ENCODE assay signal across 1 cellular context in the genomic region with DNA sequence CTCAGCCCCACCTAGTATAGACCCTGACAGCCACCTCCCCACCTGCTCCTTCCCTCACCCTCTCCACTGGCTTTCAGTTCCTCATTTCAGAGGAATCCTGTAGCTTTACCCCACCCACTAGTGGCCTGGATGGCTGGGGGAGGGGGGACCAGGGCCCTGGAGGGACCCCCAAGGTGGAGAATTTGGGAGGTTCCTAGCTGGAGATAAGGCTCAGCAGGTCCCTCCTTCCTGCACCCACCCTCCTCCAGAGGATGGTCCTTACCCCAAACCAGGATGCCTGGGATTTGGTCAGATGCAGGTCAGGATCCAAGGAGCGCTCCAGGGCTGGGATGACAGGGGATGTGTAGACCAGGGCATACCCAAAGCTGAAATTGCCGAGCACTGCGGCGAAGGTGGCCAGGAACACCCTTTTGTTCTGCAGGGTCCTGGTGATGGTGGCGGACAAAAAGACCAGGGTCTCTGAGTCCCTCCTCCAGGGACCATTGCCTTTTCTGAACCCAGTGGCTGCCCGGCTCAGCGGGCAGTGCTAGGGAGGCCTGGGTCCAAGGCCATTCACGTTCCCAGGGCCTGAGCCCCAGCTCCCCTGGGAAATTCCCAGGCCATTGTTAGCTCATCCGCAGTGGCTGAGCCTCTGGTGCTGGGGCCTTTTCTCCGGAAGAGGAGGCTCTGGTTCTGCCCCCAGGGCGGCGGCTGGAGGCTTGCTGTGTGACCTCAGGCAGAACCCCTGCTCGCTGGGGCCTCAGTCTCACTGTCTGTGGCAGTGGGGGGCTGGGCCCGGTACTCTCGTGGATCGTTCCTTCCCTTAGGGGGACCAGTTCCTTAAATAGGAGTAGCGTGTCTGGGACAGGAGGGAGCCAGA.
TF ChIP-seq lines count a peak whose summit lies in the region.

No MANE protein-coding gene starts in this region.

TF ChIP-seq in HepG2, 621 proteins besides CTCF, POLR2A, EP300 and RAD21 (continued from another document and continues in another):
- TF ChIP-seq IKZF4 (CRISPR knock-in tag; IDR thresholded peaks at IDR 0.05; ENCODE audit: borderline replicate concordance, low read depth, not compliant biosample characterization) (peak; percentile 5), ELF3 (CRISPR knock-in tag; IDR thresholded peaks at IDR 0.05) (0 out of 2 replicates have a peak, but pooled peaks have one; percentile 11), ZNF230 (CRISPR knock-in tag; IDR thresholded peaks at IDR 0.05) (no peak), ETV5 (CRISPR knock-in tag; IDR thresholded peaks at IDR 0.05; ENCODE audit: borderline replicate concordance) (peak; percentile 62; the same call in 1 of the 2 replicates), REXO4 (CRISPR knock-in tag; IDR thresholded peaks at IDR 0.05; ENCODE audit: borderline replicate concordance) (no peak), ZNF792 (CRISPR knock-in tag; IDR thresholded peaks at IDR 0.05) (0 out of 2 replicates have a peak, but pooled peaks have one; percentile 16), SKI (IDR thresholded peaks at IDR 0.05; ENCODE audit: partially characterized antibody) (no peak), ZNF572 (CRISPR knock-in tag; IDR thresholded peaks at IDR 0.05) (peak; percentile 84; the same call in 1 of the 2 replicates), REL (CRISPR knock-in tag; conservative IDR thresholded peaks at IDR 0.05) (no peak), SPEN (CRISPR knock-in tag; IDR thresholded peaks at IDR 0.05; ENCODE audit: low read depth) (peak; percentile 90), ZNF552 (CRISPR knock-in tag; IDR thresholded peaks at IDR 0.05; ENCODE audit: borderline replicate concordance) (no peak), NR2F6 (IDR thresholded peaks at IDR 0.05) (no peak), NR2F6 (CRISPR knock-in tag; IDR thresholded peaks at IDR 0.05) (peak; percentile 68), NONO (IDR thresholded peaks at IDR 0.05) (no peak), NONO (CRISPR knock-in tag; conservative IDR thresholded peaks at IDR 0.05) (0 out of 2 replicates have a peak, but pooled peaks have one; percentile 49), KLF16 (CRISPR knock-in tag; IDR thresholded peaks at IDR 0.05) (peak in 1 of 2 experiments; percentile 13; a peak in 1 of 4 replicates), ARNTL (CRISPR knock-in tag; IDR thresholded peaks at IDR 0.05) (peak; percentile 55; the same call in 1 of the 2 replicates), HNRNPL (IDR thresholded peaks at IDR 0.05; ENCODE audit: low read depth, low read length) (0 out of 2 replicates have a peak, but pooled peaks have one; percentile 53), NKX3-1 (CRISPR knock-in tag; IDR thresholded peaks at IDR 0.05) (no peak), TEAD3 (CRISPR knock-in tag; optimal IDR thresholded peaks at IDR 0.05; ENCODE audit: borderline replicate concordance) (peak; percentile 12), CHCHD3 (CRISPR knock-in tag; IDR thresholded peaks at IDR 0.05) (no peak), ZNF350 (CRISPR knock-in tag; IDR thresholded peaks at IDR 0.05; ENCODE audit: borderline replicate concordance, low read depth) (peak; percentile 57; the same call in 1 of the 2 replicates), ZKSCAN1 (IDR thresholded peaks at IDR 0.05; ENCODE audit: low read length) (no peak), ZNF768 (CRISPR knock-in tag; IDR thresholded peaks at IDR 0.05) (peak; percentile 96), ARID2 (CRISPR knock-in tag; IDR thresholded peaks at IDR 0.05; ENCODE audit: borderline replicate concordance) (no peak), ZNF430 (CRISPR knock-in tag; IDR thresholded peaks at IDR 0.05) (peak; percentile 56; the same call in 1 of the 2 replicates), ZBTB38 (CRISPR knock-in tag; IDR thresholded peaks at IDR 0.05) (0 out of 2 replicates have a peak, but pooled peaks have one; percentile 29), GABPA (IDR thresholded peaks at IDR 0.05; ENCODE audit: low read depth, low read length) (no peak), GABPA (CRISPR knock-in tag; IDR thresholded peaks at IDR 0.05; ENCODE audit: low read depth) (peak; percentile 15; the same call in 1 of the 2 replicates), SOX5 (CRISPR knock-in tag; IDR thresholded peaks at IDR 0.05; ENCODE audit: borderline replicate concordance) (peak; percentile 21; the same call in 1 of the 2 replicates), ZFX (CRISPR knock-in tag; IDR thresholded peaks at IDR 0.05; ENCODE audit: low read depth) (peak; percentile 27), MEF2D (CRISPR knock-in tag; IDR thresholded peaks at IDR 0.05) (peak; percentile 42; the same call in 1 of the 2 replicates), ZNF501 (CRISPR knock-in tag; IDR thresholded peaks at IDR 0.05) (peak; percentile 21; the same call in 1 of the 2 replicates), RARA (CRISPR knock-in tag; IDR thresholded peaks at IDR 0.05) (peak; percentile 57)
- TF ChIP-seq, protein P1, sequence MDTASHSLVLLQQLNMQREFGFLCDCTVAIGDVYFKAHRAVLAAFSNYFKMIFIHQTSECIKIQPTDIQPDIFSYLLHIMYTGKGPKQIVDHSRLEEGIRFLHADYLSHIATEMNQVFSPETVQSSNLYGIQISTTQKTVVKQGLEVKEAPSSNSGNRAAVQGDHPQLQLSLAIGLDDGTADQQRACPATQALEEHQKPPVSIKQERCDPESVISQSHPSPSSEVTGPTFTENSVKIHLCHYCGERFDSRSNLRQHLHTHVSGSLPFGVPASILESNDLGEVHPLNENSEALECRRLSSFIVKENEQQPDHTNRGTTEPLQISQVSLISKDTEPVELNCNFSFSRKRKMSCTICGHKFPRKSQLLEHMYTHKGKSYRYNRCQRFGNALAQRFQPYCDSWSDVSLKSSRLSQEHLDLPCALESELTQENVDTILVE (CRISPR knock-in tag; IDR thresholded peaks at IDR 0.05): 0 out of 2 replicates have a peak, but pooled peaks have one; percentile 9
- TF ChIP-seq, protein P2, sequence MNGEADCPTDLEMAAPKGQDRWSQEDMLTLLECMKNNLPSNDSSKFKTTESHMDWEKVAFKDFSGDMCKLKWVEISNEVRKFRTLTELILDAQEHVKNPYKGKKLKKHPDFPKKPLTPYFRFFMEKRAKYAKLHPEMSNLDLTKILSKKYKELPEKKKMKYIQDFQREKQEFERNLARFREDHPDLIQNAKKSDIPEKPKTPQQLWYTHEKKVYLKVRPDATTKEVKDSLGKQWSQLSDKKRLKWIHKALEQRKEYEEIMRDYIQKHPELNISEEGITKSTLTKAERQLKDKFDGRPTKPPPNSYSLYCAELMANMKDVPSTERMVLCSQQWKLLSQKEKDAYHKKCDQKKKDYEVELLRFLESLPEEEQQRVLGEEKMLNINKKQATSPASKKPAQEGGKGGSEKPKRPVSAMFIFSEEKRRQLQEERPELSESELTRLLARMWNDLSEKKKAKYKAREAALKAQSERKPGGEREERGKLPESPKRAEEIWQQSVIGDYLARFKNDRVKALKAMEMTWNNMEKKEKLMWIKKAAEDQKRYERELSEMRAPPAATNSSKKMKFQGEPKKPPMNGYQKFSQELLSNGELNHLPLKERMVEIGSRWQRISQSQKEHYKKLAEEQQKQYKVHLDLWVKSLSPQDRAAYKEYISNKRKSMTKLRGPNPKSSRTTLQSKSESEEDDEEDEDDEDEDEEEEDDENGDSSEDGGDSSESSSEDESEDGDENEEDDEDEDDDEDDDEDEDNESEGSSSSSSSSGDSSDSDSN (CRISPR knock-in tag; IDR thresholded peaks at IDR 0.05): peak; percentile 69; the same call in 1 of the 2 replicates
- TF ChIP-seq, protein P3, sequence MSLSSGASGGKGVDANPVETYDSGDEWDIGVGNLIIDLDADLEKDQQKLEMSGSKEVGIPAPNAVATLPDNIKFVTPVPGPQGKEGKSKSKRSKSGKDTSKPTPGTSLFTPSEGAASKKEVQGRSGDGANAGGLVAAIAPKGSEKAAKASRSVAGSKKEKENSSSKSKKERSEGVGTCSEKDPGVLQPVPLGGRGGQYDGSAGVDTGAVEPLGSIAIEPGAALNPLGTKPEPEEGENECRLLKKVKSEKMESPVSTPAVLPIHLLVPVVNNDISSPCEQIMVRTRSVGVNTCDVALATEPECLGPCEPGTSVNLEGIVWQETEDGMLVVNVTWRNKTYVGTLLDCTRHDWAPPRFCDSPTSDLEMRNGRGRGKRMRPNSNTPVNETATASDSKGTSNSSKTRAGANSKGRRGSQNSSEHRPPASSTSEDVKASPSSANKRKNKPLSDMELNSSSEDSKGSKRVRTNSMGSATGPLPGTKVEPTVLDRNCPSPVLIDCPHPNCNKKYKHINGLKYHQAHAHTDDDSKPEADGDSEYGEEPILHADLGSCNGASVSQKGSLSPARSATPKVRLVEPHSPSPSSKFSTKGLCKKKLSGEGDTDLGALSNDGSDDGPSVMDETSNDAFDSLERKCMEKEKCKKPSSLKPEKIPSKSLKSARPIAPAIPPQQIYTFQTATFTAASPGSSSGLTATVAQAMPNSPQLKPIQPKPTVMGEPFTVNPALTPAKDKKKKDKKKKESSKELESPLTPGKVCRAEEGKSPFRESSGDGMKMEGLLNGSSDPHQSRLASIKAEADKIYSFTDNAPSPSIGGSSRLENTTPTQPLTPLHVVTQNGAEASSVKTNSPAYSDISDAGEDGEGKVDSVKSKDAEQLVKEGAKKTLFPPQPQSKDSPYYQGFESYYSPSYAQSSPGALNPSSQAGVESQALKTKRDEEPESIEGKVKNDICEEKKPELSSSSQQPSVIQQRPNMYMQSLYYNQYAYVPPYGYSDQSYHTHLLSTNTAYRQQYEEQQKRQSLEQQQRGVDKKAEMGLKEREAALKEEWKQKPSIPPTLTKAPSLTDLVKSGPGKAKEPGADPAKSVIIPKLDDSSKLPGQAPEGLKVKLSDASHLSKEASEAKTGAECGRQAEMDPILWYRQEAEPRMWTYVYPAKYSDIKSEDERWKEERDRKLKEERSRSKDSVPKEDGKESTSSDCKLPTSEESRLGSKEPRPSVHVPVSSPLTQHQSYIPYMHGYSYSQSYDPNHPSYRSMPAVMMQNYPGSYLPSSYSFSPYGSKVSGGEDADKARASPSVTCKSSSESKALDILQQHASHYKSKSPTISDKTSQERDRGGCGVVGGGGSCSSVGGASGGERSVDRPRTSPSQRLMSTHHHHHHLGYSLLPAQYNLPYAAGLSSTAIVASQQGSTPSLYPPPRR (CRISPR knock-in tag; IDR thresholded peaks at IDR 0.05; ENCODE audit: borderline replicate concordance): peak; percentile 58; the same call in 1 of the 2 replicates
- TF ChIP-seq, protein P4, sequence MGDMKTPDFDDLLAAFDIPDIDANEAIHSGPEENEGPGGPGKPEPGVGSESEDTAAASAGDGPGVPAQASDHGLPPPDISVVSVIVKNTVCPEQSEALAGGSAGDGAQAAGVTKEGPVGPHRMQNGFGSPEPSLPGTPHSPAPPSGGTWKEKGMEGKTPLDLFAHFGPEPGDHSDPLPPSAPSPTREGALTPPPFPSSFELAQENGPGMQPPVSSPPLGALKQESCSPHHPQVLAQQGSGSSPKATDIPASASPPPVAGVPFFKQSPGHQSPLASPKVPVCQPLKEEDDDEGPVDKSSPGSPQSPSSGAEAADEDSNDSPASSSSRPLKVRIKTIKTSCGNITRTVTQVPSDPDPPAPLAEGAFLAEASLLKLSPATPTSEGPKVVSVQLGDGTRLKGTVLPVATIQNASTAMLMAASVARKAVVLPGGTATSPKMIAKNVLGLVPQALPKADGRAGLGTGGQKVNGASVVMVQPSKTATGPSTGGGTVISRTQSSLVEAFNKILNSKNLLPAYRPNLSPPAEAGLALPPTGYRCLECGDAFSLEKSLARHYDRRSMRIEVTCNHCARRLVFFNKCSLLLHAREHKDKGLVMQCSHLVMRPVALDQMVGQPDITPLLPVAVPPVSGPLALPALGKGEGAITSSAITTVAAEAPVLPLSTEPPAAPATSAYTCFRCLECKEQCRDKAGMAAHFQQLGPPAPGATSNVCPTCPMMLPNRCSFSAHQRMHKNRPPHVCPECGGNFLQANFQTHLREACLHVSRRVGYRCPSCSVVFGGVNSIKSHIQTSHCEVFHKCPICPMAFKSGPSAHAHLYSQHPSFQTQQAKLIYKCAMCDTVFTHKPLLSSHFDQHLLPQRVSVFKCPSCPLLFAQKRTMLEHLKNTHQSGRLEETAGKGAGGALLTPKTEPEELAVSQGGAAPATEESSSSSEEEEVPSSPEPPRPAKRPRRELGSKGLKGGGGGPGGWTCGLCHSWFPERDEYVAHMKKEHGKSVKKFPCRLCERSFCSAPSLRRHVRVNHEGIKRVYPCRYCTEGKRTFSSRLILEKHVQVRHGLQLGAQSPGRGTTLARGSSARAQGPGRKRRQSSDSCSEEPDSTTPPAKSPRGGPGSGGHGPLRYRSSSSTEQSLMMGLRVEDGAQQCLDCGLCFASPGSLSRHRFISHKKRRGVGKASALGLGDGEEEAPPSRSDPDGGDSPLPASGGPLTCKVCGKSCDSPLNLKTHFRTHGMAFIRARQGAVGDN (CRISPR knock-in tag; IDR thresholded peaks at IDR 0.05): peak; percentile 65
- TF ChIP-seq, protein P5, sequence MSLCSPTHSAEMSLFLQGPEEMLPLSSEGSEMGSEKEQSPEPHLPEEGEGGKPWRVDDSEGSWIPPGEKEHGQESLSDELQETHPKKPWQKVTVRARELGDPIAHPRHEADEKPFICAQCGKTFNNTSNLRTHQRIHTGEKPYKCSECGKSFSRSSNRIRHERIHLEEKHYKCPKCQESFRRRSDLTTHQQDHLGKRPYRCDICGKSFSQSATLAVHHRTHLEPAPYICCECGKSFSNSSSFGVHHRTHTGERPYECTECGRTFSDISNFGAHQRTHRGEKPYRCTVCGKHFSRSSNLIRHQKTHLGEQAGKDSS (CRISPR knock-in tag; IDR thresholded peaks at IDR 0.05; ENCODE audit: borderline replicate concordance, low read depth): peak; percentile 41; the same call in 1 of the 2 replicates
- TF ChIP-seq, protein P6, sequence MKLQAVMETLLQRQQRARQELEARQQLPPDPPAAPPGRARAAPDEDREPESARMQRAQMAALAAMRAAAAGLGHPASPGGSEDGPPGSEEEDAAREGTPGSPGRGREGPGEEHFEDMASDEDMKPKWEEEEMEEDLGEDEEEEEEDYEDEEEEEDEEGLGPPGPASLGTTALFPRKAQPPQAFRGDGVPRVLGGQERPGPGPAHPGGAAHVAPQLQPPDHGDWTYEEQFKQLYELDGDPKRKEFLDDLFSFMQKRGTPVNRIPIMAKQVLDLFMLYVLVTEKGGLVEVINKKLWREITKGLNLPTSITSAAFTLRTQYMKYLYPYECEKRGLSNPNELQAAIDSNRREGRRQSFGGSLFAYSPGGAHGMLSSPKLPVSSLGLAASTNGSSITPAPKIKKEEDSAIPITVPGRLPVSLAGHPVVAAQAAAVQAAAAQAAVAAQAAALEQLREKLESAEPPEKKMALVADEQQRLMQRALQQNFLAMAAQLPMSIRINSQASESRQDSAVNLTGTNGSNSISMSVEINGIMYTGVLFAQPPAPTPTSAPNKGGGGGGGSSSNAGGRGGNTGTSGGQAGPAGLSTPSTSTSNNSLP (IDR thresholded peaks at IDR 0.05; ENCODE audit: low read depth, low read length): no peak
